Comparison of ENCODE assay signal across 10 cellular contexts in genomic region chr1:217734973-217735372, GRCh38.
"Had no signal": no experiment of that assay in that cellular context is flagged by ENCODE, and none has a peak within 500 bp of the region (broad histone marks: within the 10 kb centered on the region; RNA-seq: fewer than 3 reads in every experiment).

No MANE protein-coding gene starts in this region.

- H3K27me3 ChIP-seq: esophagus squamous epithelium, gastrocnemius medialis, heart right ventricle had no signal

- H3K4me3 ChIP-seq: esophagus squamous epithelium, gastrocnemius medialis, heart right ventricle, lung had no signal

- H3K27me3 Mint-ChIP-seq: activated naive CD8-positive, alpha-beta T cell treated with anti-CD3 and anti-CD28 coated beads, Interleukin-2, amount 10 ng/mL, durations not matched to agents 7 days and 5 days had no signal

- H3K4me3 Mint-ChIP-seq: activated naive CD8-positive, alpha-beta T cell treated with anti-CD3 and anti-CD28 coated beads, Interleukin-2, amount 10 ng/mL, durations not matched to agents 7 days and 5 days; activated T-helper 1 cell treated with anti-CD3 and anti-CD28 coated beads, Interleukin-12 subunit alpha, Interleukin-12 subunit beta, Interleukin-2, Interleukin-4 antibody, amounts not matched to agents 30 ng/mL and 10 ng/mL and 1 ng/mL, durations not matched to agents 14 hours and 24 hours and 36 hours; neural crest cell had no signal

- H3K27ac ChIP-seq: esophagus squamous epithelium, gastrocnemius medialis, heart right ventricle had no signal

- H3K4me1 ChIP-seq: esophagus squamous epithelium, gastrocnemius medialis, heart right ventricle had no signal

- H3K4me1 Mint-ChIP-seq: activated naive CD8-positive, alpha-beta T cell treated with anti-CD3 and anti-CD28 coated beads, Interleukin-2, amount 10 ng/mL, durations not matched to agents 7 days and 5 days; neural crest cell had no signal

- H3K36me3 Mint-ChIP-seq: activated naive CD8-positive, alpha-beta T cell treated with anti-CD3 and anti-CD28 coated beads, Interleukin-2, amount 10 ng/mL, durations not matched to agents 7 days and 5 days had no signal

- H3K36me3 ChIP-seq: esophagus squamous epithelium, gastrocnemius medialis, heart right ventricle had no signal

- H3K9me3 Mint-ChIP-seq: activated naive CD8-positive, alpha-beta T cell treated with anti-CD3 and anti-CD28 coated beads, Interleukin-2, amount 10 ng/mL, durations not matched to agents 7 days and 5 days; activated T-helper 1 cell treated with anti-CD3 and anti-CD28 coated beads, Interleukin-12 subunit alpha, Interleukin-12 subunit beta, Interleukin-2, Interleukin-4 antibody, amounts not matched to agents 30 ng/mL and 10 ng/mL and 1 ng/mL, durations not matched to agents 14 hours and 24 hours and 36 hours; neural crest cell had no signal

- DNase-seq: activated naive CD8-positive, alpha-beta T cell treated with anti-CD3 and anti-CD28 coated beads, Interleukin-2, amount 10 ng/mL, durations not matched to agents 7 days and 5 days; aorta; esophagus squamous epithelium; gastrocnemius medialis; heart right ventricle; stimulated activated CD4-positive, alpha-beta T cell treated with anti-CD3 and anti-CD28 coated beads, Interleukin-12 subunit alpha, Interleukin-12 subunit beta, amount 100 ng/mL, for 4 hours; stimulated activated CD4-positive, alpha-beta T cell treated with anti-CD3 and anti-CD28 coated beads, Interleukin-2, amount 100 ng/mL, for 24 hours had no signal

- H3K9me3 ChIP-seq: esophagus squamous epithelium, gastrocnemius medialis, heart right ventricle had no signal

- H3K27ac Mint-ChIP-seq: activated naive CD8-positive, alpha-beta T cell treated with anti-CD3 and anti-CD28 coated beads, Interleukin-2, amount 10 ng/mL, durations not matched to agents 7 days and 5 days; activated T-helper 1 cell treated with anti-CD3 and anti-CD28 coated beads, Interleukin-12 subunit alpha, Interleukin-12 subunit beta, Interleukin-2, Interleukin-4 antibody, amounts not matched to agents 30 ng/mL and 10 ng/mL and 1 ng/mL, durations not matched to agents 14 hours and 24 hours and 36 hours had no signal
